Comparison of ENCODE assay signal across 31 cellular contexts in genomic region chr13:99072356-99072755, GRCh38.
"Had no signal": no experiment of that assay in that cellular context is flagged by ENCODE, and none has a peak within 500 bp of the region (broad histone marks: within the 10 kb centered on the region; RNA-seq: fewer than 3 reads in every experiment).

No MANE protein-coding gene starts in this region.

- H3K4me3 Mint-ChIP-seq: activated T-cell treated with anti-CD3 and anti-CD28 coated beads, Interleukin-2, amount 50 U/mL, for 24 hours; brain; naive B cell; stimulated activated effector memory CD8-positive, alpha-beta T cell treated with anti-CD3 and anti-CD28 coated beads, Interleukin-12 subunit alpha, Interleukin-12 subunit beta, amount 100 ng/mL, for 72 hours had no signal

- H3K9me3 ChIP-seq: adrenal gland, colonic mucosa, gastrocnemius medialis, ovary, SK-N-SH, thyroid gland, upper lobe of right lung had no signal

- H3K4me3 ChIP-seq: adrenal gland, ascending aorta, cardiac muscle cell, colonic mucosa, dorsolateral prefrontal cortex, gastrocnemius medialis, hepatocyte, ovary, stomach, thyroid gland, upper lobe of right lung had no signal

- ATAC-seq: gastrocnemius medialis; left ventricle myocardium superior; sciatic nerve; stimulated activated effector memory CD8-positive, alpha-beta T cell treated with anti-CD3 and anti-CD28 coated beads, Interleukin-12 subunit alpha, Interleukin-12 subunit beta, amount 100 ng/mL, for 72 hours; upper lobe of right lung had no signal

- H3K27ac ChIP-seq: ascending aorta, cardiac muscle cell, colonic mucosa, dorsolateral prefrontal cortex, gastrocnemius medialis, hepatocyte, ovary, stomach, thyroid gland, upper lobe of right lung had no signal

- H3K4me1 Mint-ChIP-seq: brain had no signal

- H3K27me3 ChIP-seq: adrenal gland, ascending aorta, cardiac muscle cell, colonic mucosa, dorsolateral prefrontal cortex, gastrocnemius medialis, hepatocyte, ovary, stomach, thyroid gland, upper lobe of right lung had no signal

- H3K27ac Mint-ChIP-seq: activated T-cell treated with anti-CD3 and anti-CD28 coated beads, Interleukin-2, amount 50 U/mL, for 24 hours; brain; naive B cell; progenitor cell of endocrine pancreas; stimulated activated effector memory CD8-positive, alpha-beta T cell treated with anti-CD3 and anti-CD28 coated beads, Interleukin-12 subunit alpha, Interleukin-12 subunit beta, amount 100 ng/mL, for 72 hours had no signal

- H3K27me3 Mint-ChIP-seq: activated T-cell treated with anti-CD3 and anti-CD28 coated beads, Interleukin-2, amount 50 U/mL, for 24 hours; progenitor cell of endocrine pancreas had no signal

- H3K4me1 ChIP-seq: ascending aorta, colonic mucosa, gastrocnemius medialis, upper lobe of right lung had no signal

- H3K36me3 ChIP-seq: adrenal gland, cardiac muscle cell, colonic mucosa, gastrocnemius medialis, ovary, thyroid gland, upper lobe of right lung had no signal

- DNase-seq: activated CD4-positive, alpha-beta T cell treated with anti-CD3 and anti-CD28 coated beads for 4 hours; activated CD4-positive, CD25-positive, alpha-beta regulatory T cell; activated CD8-positive, alpha-beta memory T cell treated with anti-CD3 and anti-CD28 coated beads for 24 hours; activated CD8-positive, alpha-beta memory T cell treated with anti-CD3 and anti-CD28 coated beads, Interleukin-2, amount 50 U/mL, for 48 hours; activated naive CD4-positive, alpha-beta T cell; activated T-cell treated with anti-CD3 and anti-CD28 coated beads, Interleukin-2, amount 50 U/mL, for 24 hours; cerebellar nuclear complex; colonic mucosa; dorsolateral prefrontal cortex; effector memory CD4-positive, alpha-beta T cell; gastrocnemius medialis; glutamatergic neuron; left ventricle myocardium superior; mammary epithelial cell; naive B cell; ovary; retina; SK-N-SH; stimulated activated CD4-positive, alpha-beta T cell treated with anti-CD3 and anti-CD28 coated beads, Interleukin-4, amount 100 ng/mL, for 24 hours; stomach; SW 1271; thyroid gland; upper lobe of right lung had no signal
